14 cellular contexts compared by ENCODE assay signal in genomic region chr9:21854119-21854518, GRCh38.
"Had no signal": no experiment of that assay in that cellular context is flagged by ENCODE, and none has a peak within 500 bp of the region (broad histone marks: within the 10 kb centered on the region; RNA-seq: fewer than 3 reads in every experiment).

No MANE protein-coding gene starts in this region.

- DNase-seq: activated CD4-positive, alpha-beta T cell treated with anti-CD3 and anti-CD28 coated beads, Interleukin-2, amount 50 U/mL, for 1 hour; activated naive CD4-positive, alpha-beta T cell treated with anti-CD3 and anti-CD28 coated beads, Interleukin-2, amount 50 U/mL, for 16 hours; activated T-cell treated with anti-CD3 and anti-CD28 coated beads, Interleukin-2, amount 50 U/mL, for 1 hour; dermis blood vessel endothelial cell; glutamatergic neuron; posterior cingulate gyrus; stimulated activated naive CD4-positive, alpha-beta T cell; upper lobe of right lung had no signal

- H3K36me3 ChIP-seq: adrenal gland had no signal

- H3K27ac Mint-ChIP-seq: T-helper 1 cell treated with Interleukin-12 subunit alpha and Interleukin-12 subunit beta and Interleukin-4 antibody, amounts not matched to agents 30 μg/mL and 1 μg/mL, for 36 hours; WTC11 had no signal

- H3K9me3 ChIP-seq: adrenal gland, right atrium auricular region, suprapubic skin, upper lobe of right lung had no signal

- H3K4me1 ChIP-seq: right atrium auricular region, suprapubic skin, upper lobe of right lung had no signal

- ATAC-seq: WTC11 had no signal

- H3K27ac ChIP-seq: adrenal gland, right atrium auricular region, SK-N-MC, suprapubic skin, upper lobe of right lung had no signal

- H3K4me1 Mint-ChIP-seq: WTC11 had no signal

- H3K9me3 Mint-ChIP-seq: WTC11 had no signal

- H3K4me3 Mint-ChIP-seq: T-helper 1 cell treated with Interleukin-12 subunit alpha and Interleukin-12 subunit beta and Interleukin-4 antibody, amounts not matched to agents 30 μg/mL and 1 μg/mL, for 36 hours; WTC11 had no signal

- H3K4me3 ChIP-seq: adrenal gland, right atrium auricular region, SK-N-MC, suprapubic skin, upper lobe of right lung had no signal

- H3K27me3 ChIP-seq: adrenal gland, right atrium auricular region, suprapubic skin, upper lobe of right lung had no signal
